ENCODE assay signal across 19 cellular contexts in the genomic region with DNA sequence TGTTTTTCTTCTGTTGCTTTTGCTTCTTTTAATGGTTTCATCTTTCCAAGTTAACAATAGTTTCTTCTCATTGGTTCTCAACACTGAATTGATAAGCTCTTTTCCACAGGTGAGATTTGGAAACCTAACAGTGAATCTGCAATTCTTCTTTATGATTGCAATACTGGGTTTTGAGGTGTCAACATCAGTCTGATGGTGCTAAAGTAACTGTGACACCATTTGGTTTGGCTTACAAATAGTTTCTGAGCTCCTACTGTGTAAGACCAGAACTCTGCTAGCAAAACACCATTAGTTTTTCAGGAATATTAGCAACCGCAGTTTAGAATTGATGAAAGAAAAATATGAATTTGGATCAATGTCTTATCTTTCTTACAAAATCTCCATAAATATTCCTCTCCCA.
"Had no signal": no experiment of that assay in that cellular context is flagged by ENCODE, and none has a peak within 500 bp of the region (broad histone marks: within the 10 kb centered on the region; RNA-seq: fewer than 3 reads in every experiment).

No MANE protein-coding gene starts in this region.

- DNase-seq: activated CD4-positive, CD25-positive, alpha-beta regulatory T cell treated with anti-CD3 and anti-CD28 coated beads, Interleukin-2, amount 50 U/mL, for 72 hours; activated CD8-positive, alpha-beta memory T cell treated with anti-CD3 and anti-CD28 coated beads, Interleukin-2, amount 50 U/mL, for 4 hours; activated gamma-delta T cell treated with Interleukin-2 at 50 U/mL for 16 hours; anterior cingulate cortex; dermis blood vessel endothelial cell; effector CD8-positive, alpha-beta T cell; erythroblast; foreskin fibroblast; left colon; occipital lobe; right lobe of liver; stimulated activated CD4-positive, alpha-beta T cell treated with anti-CD3 and anti-CD28 coated beads, Interleukin-1b, Interleukin-23, amount 100 ng/mL, for 48 hours; transverse colon; WERI-Rb-1 had no signal

- H3K9me3 ChIP-seq: right lobe of liver, transverse colon had no signal

- H3K27ac Mint-ChIP-seq: brain; T-helper 2 cell treated with Interferon-gamma antibody and Interleukin-4, amounts not matched to agents 5 μg/mL and 100 μg/mL, for 36 hours had no signal

- H3K27ac ChIP-seq: right lobe of liver, skin epidermis, transverse colon, WERI-Rb-1 had no signal

- H3K4me1 ChIP-seq: right lobe of liver had no signal

- H3K4me3 ChIP-seq: right lobe of liver, skin epidermis, transverse colon had no signal

- H3K36me3 ChIP-seq: right lobe of liver, transverse colon, WERI-Rb-1 had no signal

- ATAC-seq: left colon, right lobe of liver had no signal

- H3K4me3 Mint-ChIP-seq: brain, memory B cell, neural crest cell had no signal

- H3K27me3 ChIP-seq: right lobe of liver, transverse colon had no signal

- H3K27me3 Mint-ChIP-seq: brain, memory B cell had no signal
